Comparison of ENCODE assay signal across 8 cellular contexts in genomic region chr13:95137096-95137495, GRCh38.
DNase-seq lines count a peak whose midpoint lies in the region; ATAC-seq and TF ChIP-seq lines count a peak whose summit lies in the region.

No MANE protein-coding gene starts in this region.

- no peaks in the 10 kb centered on the region for H3K27me3 Mint-ChIP-seq in activated T-cell treated with anti-CD3 and anti-CD28 coated beads, Interleukin-2, amount 50 U/mL, for 24 hours
- no peaks in the 10 kb centered on the region for H3K27me3 Mint-ChIP-seq in stimulated activated naive B cell treated with anti-CD40 and anti-IgM and Interleukin-4, amounts not matched to agents 10 μg/mL and 1 μg/mL and 100 μg/mL, for 72 hours

- H3K36me3 ChIP-seq in Panc1 (ENCODE audit: control insufficient read depth, insufficient read depth, low read length) = no peaks in the 10 kb centered on the region

- no peak for DNase-seq in activated T-cell treated with anti-CD3 and anti-CD28 coated beads, Interleukin-2, amount 50 U/mL, for 24 hours
- DNase-seq in activated T-cell treated with anti-CD3 and anti-CD28 coated beads, Interleukin-2, amount 50 U/mL, for 48 hours = no peak
- no peak for DNase-seq in Panc1 (ENCODE audit: low read depth, low spot score)
- DNase-seq in stimulated activated naive B cell treated with anti-CD40 and anti-IgM and Interleukin-4, amounts not matched to agents 10 μg/mL and 1 μg/mL and 100 μg/mL, for 72 hours = no peak
- no peak for DNase-seq in activated CD4-positive, CD25-positive, alpha-beta regulatory T cell treated with anti-CD3 and anti-CD28 coated beads, Interleukin-2, amount 50 U/mL, for 72 hours
- no peak for DNase-seq in G401 (ENCODE audit: low spot score)
- no peak for DNase-seq in dedifferentiated amniotic fluid mesenchymal stem cell (ENCODE audit: extremely low spot score)

- peak overlapping the region; percentile 44; the same call in 1 of the 2 replicates for H3K27ac ChIP-seq in Panc1 (ENCODE audit: low read length)

- BruUV-seq in Panc1 (replicated peaks; lab: Mats Ljungman, UMichigan) = no TSS peak

- H3K27me3 ChIP-seq in Panc1 (ENCODE audit: control insufficient read depth, insufficient read depth, low read length) = no peaks in the 10 kb centered on the region

- H3K36me3 Mint-ChIP-seq in activated T-cell treated with anti-CD3 and anti-CD28 coated beads, Interleukin-2, amount 50 U/mL, for 24 hours (ENCODE audit: low read depth) = peaks cover 58% of the 10 kb centered on the region
- H3K36me3 Mint-ChIP-seq in stimulated activated naive B cell treated with anti-CD40 and anti-IgM and Interleukin-4, amounts not matched to agents 10 μg/mL and 1 μg/mL and 100 μg/mL, for 72 hours = peaks cover 13 to 40% of the 10 kb centered on the region in 2 donors

- no peak for TF ChIP-seq CTCF in Panc1 (IDR thresholded peaks at IDR 0.05)

- CTCF ChIA-PET in Panc1 (lab: Charles Lee) = no interaction called here

- no peaks in the 10 kb centered on the region for H3K9me3 ChIP-seq in Panc1 (ENCODE audit: control insufficient read depth, insufficient read depth, low read depth, low read length)

- intact Hi-C loops in Panc1 (cut with micrococcal nuclease; ENCODE audit: unreplicated experiment) = no loop called here

- H3K9me3 Mint-ChIP-seq in activated T-cell treated with anti-CD3 and anti-CD28 coated beads, Interleukin-2, amount 50 U/mL, for 24 hours = no peaks in the 10 kb centered on the region
- no peaks in the 10 kb centered on the region for H3K9me3 Mint-ChIP-seq in stimulated activated naive B cell treated with anti-CD40 and anti-IgM and Interleukin-4, amounts not matched to agents 10 μg/mL and 1 μg/mL and 100 μg/mL, for 72 hours

- peaks cover 3% of the 10 kb centered on the region for H3K4me1 Mint-ChIP-seq in activated T-cell treated with anti-CD3 and anti-CD28 coated beads, Interleukin-2, amount 50 U/mL, for 24 hours (ENCODE audit: low read depth)
- peaks cover 0 to 6% of the 10 kb centered on the region in 2 donors for H3K4me1 Mint-ChIP-seq in stimulated activated naive B cell treated with anti-CD40 and anti-IgM and Interleukin-4, amounts not matched to agents 10 μg/mL and 1 μg/mL and 100 μg/mL, for 72 hours

- ATAC-seq in HG02938 (IDR thresholded peaks at IDR 0.05; ENCODE audit: unreplicated experiment) (peak; percentile 94), Panc1 (no peak)
- ATAC-seq in stimulated activated naive B cell treated with anti-CD40 and anti-IgM and Interleukin-4, amounts not matched to agents 10 μg/mL and 1 μg/mL and 100 μg/mL, for 72 hours (replicated peaks) = peak; percentile 67 to 76

- in situ Hi-C loops in Panc1 (cut with HindIII; ENCODE audit: low pct_unique_long_range_greater_than_20kb, low sequenced_read_pairs) = no loop called here
- in situ Hi-C loops in G401 (cut with HindIII; ENCODE audit: low sequenced_read_pairs) = no loop called here

- no peaks in the 10 kb centered on the region for H3K4me1 ChIP-seq in Panc1 (ENCODE audit: control insufficient read depth, insufficient read depth, low read length)

- H3K4me3 Mint-ChIP-seq in activated T-cell treated with anti-CD3 and anti-CD28 coated beads, Interleukin-2, amount 50 U/mL, for 24 hours = no peak overlapping the region
- no peak overlapping the region for H3K4me3 Mint-ChIP-seq in stimulated activated naive B cell treated with anti-CD40 and anti-IgM and Interleukin-4, amounts not matched to agents 10 μg/mL and 1 μg/mL and 100 μg/mL, for 72 hours

- H3K4me3 ChIP-seq in Panc1 (ENCODE audit: low read depth in 2 of 2, low read length in 2 of 2) = no peak overlapping the region

- POLR2A ChIA-PET in Panc1 (lab: Charles Lee) = no interaction called here

- H3K27ac Mint-ChIP-seq in activated T-cell treated with anti-CD3 and anti-CD28 coated beads, Interleukin-2, amount 50 U/mL, for 24 hours = peak overlapping the region; percentile 48
- H3K27ac Mint-ChIP-seq in stimulated activated naive B cell treated with anti-CD40 and anti-IgM and Interleukin-4, amounts not matched to agents 10 μg/mL and 1 μg/mL and 100 μg/mL, for 72 hours = no peak overlapping the region
